In genomic region chr16:31869511-31870201, GRCh38 we compare ENCODE assay signal across 8 cellular contexts. TPM values are rescaled to one million over a fixed set of nuclear protein-coding genes. Genes with fewer than 3 reads are reported as not detected.
DNase-seq lines count a peak whose midpoint lies in the region; ATAC-seq and TF ChIP-seq lines count a peak whose summit lies in the region.

No MANE protein-coding gene starts in this region.

- 40 to 43% methylated on average over 4 of the region's 4 CpGs for WGBS in heart right ventricle, 2 donors

- peak overlapping the region in 6 of 10 donors; percentile 21 to 93 (median 56) for H3K27ac ChIP-seq in heart right ventricle

- peak; percentile 39 for ATAC-seq in HG02885 (IDR thresholded peaks at IDR 0.05; ENCODE audit: poor library complexity, unreplicated experiment)
- peak; percentile 53 to 75 (median 62) for ATAC-seq in heart right ventricle
- ATAC-seq in HG02970 (IDR thresholded peaks at IDR 0.05; ENCODE audit: low FRiP score, unreplicated experiment), result no peak

- DNase-seq in GM04503 (ENCODE audit: low read depth), result peak; percentile 61
- DNase-seq in RPMI8226, result peak; percentile 67
- peak; percentile 72 for DNase-seq in activated gamma-delta T cell treated with anti-CD3 and anti-CD28 coated beads, Interleukin-2, amount 50 U/mL, for 16 hours (ENCODE audit: low read depth)
- DNase-seq in heart right ventricle, result peak in 1 of 2 donors; percentile 53
- DNase-seq in stimulated activated CD4-positive, alpha-beta T cell treated with anti-CD3 and anti-CD28 coated beads, Interleukin-15, amount 100 ng/mL, for 48 hours (ENCODE audit: low read depth in 2 of 2), result peak; percentile 69 to 70
- no peak for DNase-seq in NCI-H524 (lab: John Stamatoyannopoulos, UW)

- peaks cover 0 to 38% (median 10%) of the 10 kb centered on the region in 9 donors for H3K4me1 ChIP-seq in heart right ventricle

- H3K9me3 ChIP-seq in heart right ventricle, result no peaks in the 10 kb centered on the region

- no peaks in the 10 kb centered on the region for H3K27me3 ChIP-seq in heart right ventricle

- TF ChIP-seq CTCF in heart right ventricle (IDR thresholded peaks at IDR 0.05), result no peak

- no peaks in the 10 kb centered on the region for H3K36me3 ChIP-seq in heart right ventricle

- intact Hi-C loops in heart right ventricle (cut with DNase I), result loop anchor here in 8 of 10 donors (2.0 to 10.0 kb wide), 12 partner anchors 155 to 915 kb away; partner anchors contain the start of genes HSD3B7 (in 7 of the 8), ARMC5 (in 3 of the 8), RUSF1 (in 1 of the 8) and SETD1A (in 1 of the 8)

- peak overlapping the region in 1 of 10 donors; percentile 14 for H3K4me3 ChIP-seq in heart right ventricle

RNA-seq across cellular contexts. Expression of gene ZNF267, which starts 4.0 kb away (rescaled TPM):
- 10 to 100 TPM in 1 of 10 donors, 1 to 10 TPM in 9; 4.0 to 13.5 (median 5.7) TPM for total RNA-seq in heart right ventricle
- 1 to 10 TPM; 1.5 to 3.3 TPM for polyA plus RNA-seq in heart right ventricle

Comparison
In these comparisons a context has a peak if more than half of its experiments do, and no peak if none do; other contexts are left out.
1. DNase-seq: peak in GM04503 (single experiment), RPMI8226 (single experiment), activated gamma-delta T cell treated with anti-CD3 and anti-CD28 coated beads, Interleukin-2, amount 50 U/mL, for 16 hours (single experiment) and stimulated activated CD4-positive, alpha-beta T cell treated with anti-CD3 and anti-CD28 coated beads, Interleukin-15, amount 100 ng/mL, for 48 hours (2 of 2); none in NCI-H524 (0 of 2).